In the genomic region with DNA sequence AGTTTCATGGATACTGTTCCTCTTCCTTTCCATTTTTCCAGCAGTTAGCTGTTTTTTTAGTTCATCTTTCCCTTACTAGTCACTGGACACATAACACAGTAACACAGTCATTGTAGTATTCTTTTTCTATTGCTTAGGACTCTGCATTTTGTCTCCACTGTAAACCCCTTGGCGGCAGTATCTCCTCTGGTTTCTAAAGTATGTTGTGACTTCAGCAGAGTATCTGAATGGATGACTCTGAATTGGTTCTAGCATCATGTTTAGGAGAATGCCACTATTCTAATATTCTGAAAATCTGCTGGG, we compare ENCODE assay signal across 9 cellular contexts. TPM values are rescaled to one million over a fixed set of nuclear protein-coding genes. Genes with fewer than 3 reads are reported as not detected.
A peak's percentile ranks its signal among the peaks of the same experiment; 100 is the strongest.
DNase-seq lines count a peak whose midpoint lies in the region; ATAC-seq, FAIRE-seq and TF ChIP-seq lines count a peak whose summit lies in the region.
"Had no signal": no experiment of that assay in that cellular context is flagged by ENCODE, and none has a peak within 500 bp of the region (broad histone marks: within the 10 kb centered on the region; RNA-seq: fewer than 3 reads in every experiment).

No MANE protein-coding gene starts in this region.

- FAIRE-seq in GM19239 (lab: Jason Lieb, UNC) = no peak

- ATAC-seq in DND-41 (ENCODE audit: insufficient read depth, low read depth) (peak; percentile 36; the same call in 2 of the 3 replicates), esophagus mucosa (no peak)
- ATAC-seq in stimulated activated effector memory CD8-positive, alpha-beta T cell treated with anti-CD3 and anti-CD28 coated beads, Interleukin-12 subunit alpha, Interleukin-12 subunit beta, amount 100 ng/mL, for 72 hours = no peak

- DNase-seq in DND-41 (peak; percentile 30), HFF-Myc (ENCODE audit: extremely low read depth, low read depth) (no peak), SK-N-DZ (ENCODE audit: low spot score) (peak; percentile 30), inferior parietal cortex (ENCODE audit: extremely low spot score) (peak; percentile 44), GM19239 (ENCODE audit: insufficient read length, low spot score) (no peak), iPS-NIHi7 (ENCODE audit: extremely low spot score) (no peak)
- DNase-seq in stimulated activated effector memory CD8-positive, alpha-beta T cell treated with anti-CD3 and anti-CD28 coated beads, Interleukin-12 subunit alpha, Interleukin-12 subunit beta, amount 100 ng/mL, for 72 hours (ENCODE audit: low spot score in 2 of 2) = no peak
- DNase-seq: activated naive CD4-positive, alpha-beta T cell had no signal

- no peak overlapping the region for H2AFZ ChIP-seq in DND-41 (ENCODE audit: low read depth, low read length)

- H3K9ac ChIP-seq in DND-41 (ENCODE audit: low read depth, low read length) = peak overlapping the region; percentile 85

- H3K4me3 ChIP-seq in DND-41 (ENCODE audit: low read depth in 1 of 2, low read length in 2 of 2) (peak overlapping the region; percentile 71 to 79; a peak in 3 of 4 replicates), HFF-Myc (replicated peaks; ENCODE audit: low read depth, low read length) (peak overlapping the region; percentile 68)

- peaks cover 36% of the 10 kb centered on the region; the same call in 1 of the 2 replicates for H4K20me1 ChIP-seq in DND-41 (ENCODE audit: insufficient read depth, low read length)

- peaks cover 15% of the 10 kb centered on the region for H3K4me1 Mint-ChIP-seq in stimulated activated effector memory CD8-positive, alpha-beta T cell treated with anti-CD3 and anti-CD28 coated beads, Interleukin-12 subunit alpha, Interleukin-12 subunit beta, amount 100 ng/mL, for 72 hours

- no peak overlapping the region for H3K4me3 Mint-ChIP-seq in stimulated activated effector memory CD8-positive, alpha-beta T cell treated with anti-CD3 and anti-CD28 coated beads, Interleukin-12 subunit alpha, Interleukin-12 subunit beta, amount 100 ng/mL, for 72 hours

- no peaks in the 10 kb centered on the region for H3K36me3 Mint-ChIP-seq in stimulated activated effector memory CD8-positive, alpha-beta T cell treated with anti-CD3 and anti-CD28 coated beads, Interleukin-12 subunit alpha, Interleukin-12 subunit beta, amount 100 ng/mL, for 72 hours

- H3K9me3 Mint-ChIP-seq in stimulated activated effector memory CD8-positive, alpha-beta T cell treated with anti-CD3 and anti-CD28 coated beads, Interleukin-12 subunit alpha, Interleukin-12 subunit beta, amount 100 ng/mL, for 72 hours = no peaks in the 10 kb centered on the region

- peak overlapping the region; percentile 72 for H3K4me2 ChIP-seq in DND-41 (ENCODE audit: insufficient read depth, low read length)

- H3K27me3 ChIP-seq in DND-41 (ENCODE audit: insufficient read depth, low read length, poor library complexity) = no peaks in the 10 kb centered on the region

- H3K27ac Mint-ChIP-seq in stimulated activated effector memory CD8-positive, alpha-beta T cell treated with anti-CD3 and anti-CD28 coated beads, Interleukin-12 subunit alpha, Interleukin-12 subunit beta, amount 100 ng/mL, for 72 hours = no peak overlapping the region

- TF ChIP-seq CTCF in DND-41 (IDR thresholded peaks at IDR 0.05; ENCODE audit: borderline replicate concordance, extremely low read depth, low read length, poor library complexity, severe bottlenecking) = peak; percentile 59
- TF ChIP-seq CTCF in HFF-Myc (IDR thresholded peaks at IDR 0.05; ENCODE audit: low read depth, low read length, missing control alignments) = no peak

- peak overlapping the region; percentile 60 for H3K27ac ChIP-seq in DND-41 (ENCODE audit: low read length)

- peaks cover 71% of the 10 kb centered on the region for H3K79me2 ChIP-seq in DND-41 (ENCODE audit: insufficient read depth, low read length)

- peaks cover 32% of the 10 kb centered on the region for H3K36me3 ChIP-seq in DND-41 (ENCODE audit: insufficient read depth, low read length)

- no peaks in the 10 kb centered on the region for H3K9me3 ChIP-seq in DND-41 (ENCODE audit: insufficient read depth, low read length, severe bottlenecking)

- H3K4me1 ChIP-seq in DND-41 (ENCODE audit: insufficient read depth, low read length) = peaks cover 61% of the 10 kb centered on the region

RNA-seq across cellular contexts. Expression of gene CDC7, which starts 2.2 kb away (rescaled TPM):
- 50.6 and 54.7 TPM in 2 replicates for polyA plus RNA-seq in SK-N-DZ (2014; cell fraction: cytosol; rRNA removed)
- 51.4 and 71.3 TPM in 2 replicates for polyA plus RNA-seq in SK-N-DZ (2014; cell fraction: nucleus; rRNA removed)
- 4.2 TPM for total RNA-seq in esophagus mucosa

Comparison
In these comparisons a context has a peak if more than half of its experiments do, and no peak if none do; other contexts are left out.
1. DNase-seq: peak in DND-41 (single experiment), SK-N-DZ (single experiment) and inferior parietal cortex (single experiment); none in HFF-Myc (single experiment), stimulated activated effector memory CD8-positive, alpha-beta T cell treated with anti-CD3 and anti-CD28 coated beads, Interleukin-12 subunit alpha, Interleukin-12 subunit beta, amount 100 ng/mL, for 72 hours (0 of 2), GM19239 (single experiment) and iPS-NIHi7 (single experiment).